In genomic region chr1:147585640-147586383, GRCh38 we compare ENCODE assay signal across 15 cellular contexts. TPM values are rescaled to one million over a fixed set of nuclear protein-coding genes. Genes with fewer than 3 reads are reported as not detected.
A peak's percentile ranks its signal among the peaks of the same experiment; 100 is the strongest.
DNase-seq lines count a peak whose midpoint lies in the region; ATAC-seq, FAIRE-seq and TF ChIP-seq lines count a peak whose summit lies in the region.
"Had no signal": no experiment of that assay in that cellular context is flagged by ENCODE, and none has a peak within 500 bp of the region (broad histone marks: within the 10 kb centered on the region; RNA-seq: fewer than 3 reads in every experiment).

No MANE protein-coding gene starts in this region.

- H3K36me3 ChIP-seq in HepG2 (replicated peaks in 1 of 2; ENCODE audit: control insufficient read depth in 1 of 2, insufficient read depth in 2 of 2, low read length in 2 of 2) (no peaks in the 10 kb centered on the region), right lobe of liver (no peaks in the 10 kb centered on the region), hepatocyte (replicated peaks; ENCODE audit: insufficient read depth, low read depth) (no peaks in the 10 kb centered on the region)
- H3K36me3 ChIP-seq: left lung, thyroid gland had no signal

- H2AFZ ChIP-seq in HepG2 (ENCODE audit: low read length): no peak overlapping the region
- H2AFZ ChIP-seq in hepatocyte: no peak overlapping the region

- BruUV-seq in HepG2 (replicated peaks; lab: Mats Ljungman, UMichigan): no TSS peak

- TF ChIP-seq POLR2A in HepG2 (IDR thresholded peaks at IDR 0.05; ENCODE audit: insufficient read depth in 1 of 2, low read depth in 2 of 2, low read length in 2 of 2): no peak
- no peak for TF ChIP-seq POLR2A in right lobe of liver (IDR thresholded peaks at IDR 0.05)

- H3K9ac ChIP-seq in HepG2 (ENCODE audit: insufficient read depth, low read depth, low read length): no peak overlapping the region

- 84% methylated on average over 6 of the region's 6 CpGs for WGBS in HepG2 (ENCODE audit: low lambda C conversion rate)
- WGBS in right lobe of liver (ENCODE audit: insufficient coverage, low coverage, low lambda C conversion rate, missing lambda C conversion rate): 83% methylated on average over 6 of the region's 6 CpGs
- WGBS in hepatocyte (ENCODE audit: low lambda C conversion rate, missing lambda C conversion rate): 68% methylated on average over 6 of the region's 6 CpGs

- H3K4me1 ChIP-seq in HepG2 (ENCODE audit: insufficient read depth, low read length) (peaks cover 40% of the 10 kb centered on the region), right lobe of liver (no peaks in the 10 kb centered on the region), hepatocyte (ENCODE audit: insufficient read depth) (peaks cover 39% of the 10 kb centered on the region)
- H3K4me1 ChIP-seq: left lung had no signal

- TF ChIP-seq CTCF in HepG2 (CRISPR knock-in tag; IDR thresholded peaks at IDR 0.05): no peak
- TF ChIP-seq CTCF in right lobe of liver (IDR thresholded peaks at IDR 0.05): no peak
- no peak for TF ChIP-seq CTCF in LNCaP clone FGC (IDR thresholded peaks at IDR 0.05; ENCODE audit: control insufficient read depth, extremely low read depth, insufficient read depth)
- no peak for TF ChIP-seq CTCF in hepatocyte (IDR thresholded peaks at IDR 0.05; ENCODE audit: poor library complexity)

- DNase-seq in HepG2 (ENCODE audit: low spot score) (no peak), right lobe of liver (no peak), LNCaP clone FGC (ENCODE audit: low read depth) (peak; percentile 41), hepatocyte (ENCODE audit: low spot score) (peak; percentile 16), renal cortical epithelial cell (ENCODE audit: low read depth) (peak; percentile 59), activated gamma-delta T cell treated with Interleukin-2 at 50 U/mL for 16 hours (no peak), DMS153 treated with DMSO at 0.1 percent for 48 hours (lab: John Stamatoyannopoulos, UW; ENCODE audit: unreplicated experiment) (no peak)
- DNase-seq: activated naive CD4-positive, alpha-beta T cell; aorta; cerebellar nuclear complex; left lung had no signal

- H3K27ac ChIP-seq in HepG2 (ENCODE audit: extremely low read length, insufficient read depth, low read length) (no peak overlapping the region), right lobe of liver (no peak overlapping the region), hepatocyte (peak overlapping the region; percentile 76)
- H3K27ac ChIP-seq: left lung had no signal

- H3K79me2 ChIP-seq in HepG2 (ENCODE audit: insufficient read depth, low read length) (no peaks in the 10 kb centered on the region), hepatocyte (peaks cover 83% of the 10 kb centered on the region)

- no peak overlapping the region for H3K4me3 ChIP-seq in HepG2 (replicated peaks in 1 of 3; ENCODE audit: insufficient read depth in 1 of 3, low read depth in 2 of 3, low read length in 3 of 3)
- H3K4me3 ChIP-seq in right lobe of liver: no peak overlapping the region
- H3K4me3 ChIP-seq in LNCaP clone FGC (ENCODE audit: low read depth, low read length): no peak overlapping the region
- H3K4me3 ChIP-seq in hepatocyte: no peak overlapping the region
- H3K4me3 ChIP-seq: left lung, thyroid gland had no signal

- CTCF ChIA-PET in HepG2 (lab: Yijun Ruan, JAX; ENCODE audit: low intra/inter-chr PET ratio, low total read pairs): no interaction called here

- H3K4me2 ChIP-seq in HepG2 (ENCODE audit: low read depth, low read length): 0 out of 2 replicates have a peak overlapping the region, but pooled peaks have one; percentile 83
- no peak overlapping the region for H3K4me2 ChIP-seq in hepatocyte

- no peaks in the 10 kb centered on the region for H3K9me2 ChIP-seq in hepatocyte (replicated peaks; ENCODE audit: insufficient read depth)

- intact Hi-C loops in HepG2 (cut with micrococcal nuclease; ENCODE audit: unreplicated experiment) (no loop called here), right lobe of liver (cut with DNase I) (no loop called here)

- no peak for FAIRE-seq in HepG2 (lab: Jason Lieb, UNC)
- FAIRE-seq: frontal cortex had no signal

- in situ Hi-C loops in HepG2 (cut with HindIII; ENCODE audit: extremely low pct_ligation_motif_present, low pct_unique_long_range_greater_than_20kb): no loop called here

- POLR2A ChIA-PET in HepG2 (lab: Yijun Ruan, JAX): no interaction called here

- no peaks in the 10 kb centered on the region; a peak in 1 of 5 replicates for H3K27me3 ChIP-seq in HepG2 (ENCODE audit: control insufficient read depth in 1 of 2, insufficient read depth in 2 of 2, low read length in 2 of 2)
- H3K27me3 ChIP-seq in right lobe of liver: no peaks in the 10 kb centered on the region
- H3K27me3 ChIP-seq in hepatocyte: no peaks in the 10 kb centered on the region
- H3K27me3 ChIP-seq: thyroid gland had no signal

- ATAC-seq in HepG2 (no peak), right lobe of liver (no peak), HG02623 (IDR thresholded peaks at IDR 0.05; ENCODE audit: unreplicated experiment) (no peak)
- ATAC-seq: left lung; stimulated activated memory B cell treated with anti-CD40 and anti-IgM and Interleukin-4, amounts not matched to agents 10 μg/mL and 1 μg/mL and 100 μg/mL, for 72 hours had no signal

- no peaks in the 10 kb centered on the region for H3K9me3 ChIP-seq in HepG2 (ENCODE audit: low read length)
- no peaks in the 10 kb centered on the region for H3K9me3 ChIP-seq in right lobe of liver
- H3K9me3 ChIP-seq in hepatocyte (ENCODE audit: low read depth): no peaks in the 10 kb centered on the region
- H3K9me3 ChIP-seq: left lung, thyroid gland had no signal

- H4K20me1 ChIP-seq in HepG2 (ENCODE audit: insufficient read depth, low read length) (no peaks in the 10 kb centered on the region), hepatocyte (ENCODE audit: insufficient read depth, poor library complexity, severe bottlenecking) (no peaks in the 10 kb centered on the region)

- no peak for TF ChIP-seq EP300 in HepG2 (IDR thresholded peaks at IDR 0.05; ENCODE audit: low read depth in 2 of 2, low read length in 2 of 2)
- TF ChIP-seq EP300 in HepG2 (CRISPR knock-in tag; IDR thresholded peaks at IDR 0.05; ENCODE audit: borderline replicate concordance): no peak

- no peak for TF ChIP-seq RAD21 in HepG2 (CRISPR knock-in tag; IDR thresholded peaks at IDR 0.05)

TF ChIP-seq in HepG2, 621 proteins besides CTCF, POLR2A, EP300 and RAD21:
- TF ChIP-seq TSC22D2 (CRISPR knock-in tag; IDR thresholded peaks at IDR 0.05; ENCODE audit: borderline replicate concordance) (no peak), KAT7 (CRISPR knock-in tag; IDR thresholded peaks at IDR 0.05; ENCODE audit: borderline replicate concordance) (no peak), PLRG1 (conservative IDR thresholded peaks at IDR 0.05) (no peak), MATR3 (CRISPR knock-in tag; IDR thresholded peaks at IDR 0.05) (no peak), ARID2 (CRISPR knock-in tag; IDR thresholded peaks at IDR 0.05; ENCODE audit: borderline replicate concordance) (no peak), ZNF749 (CRISPR knock-in tag; IDR thresholded peaks at IDR 0.05; ENCODE audit: borderline replicate concordance) (no peak), MYPOP (CRISPR knock-in tag; IDR thresholded peaks at IDR 0.05) (no peak), FOSL1 (CRISPR knock-in tag; IDR thresholded peaks at IDR 0.05; ENCODE audit: borderline replicate concordance) (no peak)

RNA-seq across cellular contexts. Expression of gene BCL9, which starts 44.5 kb away (rescaled TPM):
- total RNA-seq in HepG2 (2016; rRNA removed; fragmentation: Illumina TruSeq; extraction: Trizol) (3.1 and 4.6 TPM in 2 replicates), right lobe of liver (1 to 10 TPM; 4.2 to 7.4 (median 7.1) TPM), hepatocyte (13.0 and 22.6 TPM in 2 replicates), renal cortical epithelial cell (4.9 and 17.2 TPM in 2 replicates)
- 1.0 and 2.3 TPM in 2 replicates for total RNA-seq in HepG2 (2016; cell fraction: cytosol; rRNA removed; fragmentation: Illumina TruSeq; extraction: Trizol; ENCODE audit: low read depth)
- total RNA-seq in HepG2 (2016; cell fraction: insoluble cytoplasmic fraction; rRNA removed; fragmentation: Illumina TruSeq; extraction: Trizol): 3.6 and 3.8 TPM in 2 replicates
- 3.3 and 3.4 TPM in 2 replicates for total RNA-seq in HepG2 (2016; cell fraction: membrane; rRNA removed; fragmentation: Illumina TruSeq; extraction: Trizol)
- total RNA-seq in HepG2 (2016; cell fraction: nucleus; rRNA removed; fragmentation: Illumina TruSeq; extraction: Trizol): 4.0 and 4.8 TPM in 2 replicates
- polyA plus RNA-seq in HepG2 (2011; rRNA removed) (2.9 and 3.6 TPM in 2 replicates), hepatocyte (16.5 and 17.0 TPM in 2 replicates)
- 2.6 and 3.1 TPM in 2 replicates for polyA plus RNA-seq in HepG2 (2011; cell fraction: cytosol; rRNA removed)
- 4.5 and 4.7 TPM in 2 replicates for polyA plus RNA-seq in HepG2 (2011; cell fraction: nucleus; rRNA removed)
- polyA plus RNA-seq in HepG2 (2012): 4.8 and 5.5 TPM in 2 replicates
- polyA plus RNA-seq in HepG2 (2016; cell fraction: cytosol; fragmentation: Illumina TruSeq; extraction: Trizol; ENCODE audit: low read depth): 0.62 and 0.75 TPM in 2 replicates
- 5.5 and 7.0 TPM in 2 replicates for polyA plus RNA-seq in HepG2 (2016; cell fraction: insoluble cytoplasmic fraction; fragmentation: Illumina TruSeq; extraction: Trizol; ENCODE audit: low read depth)
- polyA plus RNA-seq in HepG2 (2016; cell fraction: membrane; fragmentation: Illumina TruSeq; extraction: Trizol; ENCODE audit: low read depth): 2.7 and 2.8 TPM in 2 replicates
- polyA plus RNA-seq in HepG2 (2016; cell fraction: nucleus; fragmentation: Illumina TruSeq; extraction: Trizol; ENCODE audit: insufficient read depth, low read depth): 7.1 and 10.3 TPM in 2 replicates
- polyA minus RNA-seq in HepG2 (2011; rRNA and poly(A)+ RNA removed; ENCODE audit: low replicate concordance): 3.3 and 4.9 TPM in 2 replicates
- polyA minus RNA-seq in HepG2 (2011; cell fraction: cytosol; rRNA and poly(A)+ RNA removed): 3.7 and 3.9 TPM in 2 replicates
- polyA minus RNA-seq in HepG2 (2011; cell fraction: nucleus; rRNA and poly(A)+ RNA removed): 5.7 and 7.3 TPM in 2 replicates

Comparison
In these comparisons a context has a peak if more than half of its experiments do, and no peak if none do; other contexts are left out.
1. DNase-seq: peak in LNCaP clone FGC (single experiment), hepatocyte (single experiment) and renal cortical epithelial cell (single experiment); none in HepG2 (single experiment), right lobe of liver (0 of 3), activated gamma-delta T cell treated with Interleukin-2 at 50 U/mL for 16 hours (single experiment) and DMS153 treated with DMSO at 0.1 percent for 48 hours (single experiment).